Comparison of ENCODE assay signal across 30 cellular contexts in genomic region chr3:147117631-147118030, GRCh38.
"Had no signal": no experiment of that assay in that cellular context is flagged by ENCODE, and none has a peak within 500 bp of the region (broad histone marks: within the 10 kb centered on the region; RNA-seq: fewer than 3 reads in every experiment).

No MANE protein-coding gene starts in this region.

- H3K27ac ChIP-seq: neural progenitor cell, ovary, parathyroid adenoma, psoas muscle, right lobe of liver, sigmoid colon, suprapubic skin, testis, tibial artery, transverse colon, upper lobe of right lung, uterus had no signal

- H3K4me1 Mint-ChIP-seq: naive thymus-derived CD8-positive, alpha-beta T cell; stimulated activated memory B cell treated with anti-CD40 and anti-IgM and Interleukin-4, amounts not matched to agents 10 μg/mL and 1 μg/mL and 100 μg/mL, for 72 hours; stimulated activated naive CD8-positive, alpha-beta T cell treated with anti-CD3 and anti-CD28 coated beads, Interleukin-15, amount 100 ng/mL, for 72 hours had no signal

- H3K36me3 ChIP-seq: neural progenitor cell, ovary, right lobe of liver, sigmoid colon, suprapubic skin, tibial artery, transverse colon, upper lobe of right lung, uterus had no signal

- DNase-seq: naive thymus-derived CD8-positive, alpha-beta T cell; occipital lobe; ovary; posterior cingulate gyrus; psoas muscle; right cardiac atrium; right lobe of liver; sigmoid colon; small intestine; stimulated activated CD4-positive, alpha-beta T cell treated with anti-CD3 and anti-CD28 coated beads, Interleukin-15, amount 100 ng/mL, for 24 hours; stimulated activated CD4-positive, alpha-beta T cell treated with anti-CD3 and anti-CD28 coated beads, Interleukin-2, amount 100 ng/mL, for 24 hours; stimulated activated CD4-positive, alpha-beta T cell treated with anti-CD3 and anti-CD28 coated beads, Interleukin-2, amount 100 ng/mL, for 48 hours; stimulated activated CD4-positive, alpha-beta T cell treated with anti-CD3 and anti-CD28 coated beads, Interleukin-4, amount 100 ng/mL, for 4 hours; stimulated activated CD8-positive, alpha-beta memory T cell treated with anti-CD3 and anti-CD28 coated beads, Interleukin-4, amount 100 ng/mL, for 48 hours; stimulated activated naive CD4-positive, alpha-beta T cell; stimulated activated naive CD8-positive, alpha-beta T cell treated with anti-CD3 and anti-CD28 coated beads, Interleukin-15, amount 100 ng/mL, for 72 hours; stimulated activated naive CD8-positive, alpha-beta T cell treated with anti-CD3 and anti-CD28 coated beads, Interleukin-15, Interleukin-2, amounts not matched to agents 100 U/mL and 50 U/mL, for 24 hours; substantia nigra; testis; tibial artery; transverse colon; upper lobe of right lung; uterus had no signal

- H3K27me3 Mint-ChIP-seq: naive thymus-derived CD8-positive, alpha-beta T cell; natural killer cell treated with Interleukin-12 subunit alpha and Interleukin-12 subunit beta and Interleukin-15 and Interleukin-18, amount 100 ng/mL, for 72 hours; progenitor cell of endocrine pancreas; stimulated activated memory B cell treated with anti-CD40 and anti-IgM and Interleukin-4, amounts not matched to agents 10 μg/mL and 1 μg/mL and 100 μg/mL, for 72 hours; stimulated activated naive CD8-positive, alpha-beta T cell treated with anti-CD3 and anti-CD28 coated beads, Interleukin-15, amount 100 ng/mL, for 72 hours had no signal

- H3K9me3 Mint-ChIP-seq: stimulated activated memory B cell treated with anti-CD40 and anti-IgM and Interleukin-4, amounts not matched to agents 10 μg/mL and 1 μg/mL and 100 μg/mL, for 72 hours; stimulated activated naive CD8-positive, alpha-beta T cell treated with anti-CD3 and anti-CD28 coated beads, Interleukin-15, amount 100 ng/mL, for 72 hours; type B pancreatic cell had no signal

- H3K4me3 Mint-ChIP-seq: naive thymus-derived CD8-positive, alpha-beta T cell; natural killer cell treated with Interleukin-12 subunit alpha and Interleukin-12 subunit beta and Interleukin-15 and Interleukin-18, amount 100 ng/mL, for 72 hours; neural progenitor cell; stimulated activated memory B cell treated with anti-CD40 and anti-IgM and Interleukin-4, amounts not matched to agents 10 μg/mL and 1 μg/mL and 100 μg/mL, for 72 hours; stimulated activated naive CD8-positive, alpha-beta T cell treated with anti-CD3 and anti-CD28 coated beads, Interleukin-15, amount 100 ng/mL, for 72 hours; type B pancreatic cell had no signal

- H3K9me3 ChIP-seq: ovary, psoas muscle, right lobe of liver, sigmoid colon, suprapubic skin, testis, tibial artery, transverse colon, upper lobe of right lung, uterus had no signal

- H3K4me2 ChIP-seq: neural progenitor cell had no signal

- H3K27me3 ChIP-seq: neural progenitor cell, ovary, right lobe of liver, sigmoid colon, suprapubic skin, testis, tibial artery, transverse colon, upper lobe of right lung, uterus had no signal

- H3K79me2 ChIP-seq: parathyroid adenoma had no signal

- H3K9ac ChIP-seq: neural progenitor cell, parathyroid adenoma had no signal

- H3K4me3 ChIP-seq: neural progenitor cell, ovary, psoas muscle, right lobe of liver, sigmoid colon, suprapubic skin, testis, tibial artery, transverse colon, upper lobe of right lung, uterus had no signal

- H3K4me1 ChIP-seq: neural progenitor cell, parathyroid adenoma, psoas muscle, right lobe of liver, suprapubic skin, testis, tibial artery, upper lobe of right lung, uterus had no signal

- H3K36me3 Mint-ChIP-seq: naive thymus-derived CD8-positive, alpha-beta T cell; natural killer cell treated with Interleukin-12 subunit alpha and Interleukin-12 subunit beta and Interleukin-15 and Interleukin-18, amount 100 ng/mL, for 72 hours; stimulated activated memory B cell treated with anti-CD40 and anti-IgM and Interleukin-4, amounts not matched to agents 10 μg/mL and 1 μg/mL and 100 μg/mL, for 72 hours; type B pancreatic cell had no signal

- H3K27ac Mint-ChIP-seq: naive thymus-derived CD8-positive, alpha-beta T cell; natural killer cell treated with Interleukin-12 subunit alpha and Interleukin-12 subunit beta and Interleukin-15 and Interleukin-18, amount 100 ng/mL, for 72 hours; neural progenitor cell; progenitor cell of endocrine pancreas; stimulated activated memory B cell treated with anti-CD40 and anti-IgM and Interleukin-4, amounts not matched to agents 10 μg/mL and 1 μg/mL and 100 μg/mL, for 72 hours; stimulated activated naive CD8-positive, alpha-beta T cell treated with anti-CD3 and anti-CD28 coated beads, Interleukin-15, amount 100 ng/mL, for 72 hours; type B pancreatic cell had no signal

- H2AFZ ChIP-seq: neural progenitor cell, parathyroid adenoma had no signal
